Comparison of ENCODE assay signal across 21 cellular contexts in genomic region chr20:53493201-53493908, GRCh38.
DNase-seq lines count a peak whose midpoint lies in the region; ATAC-seq and TF ChIP-seq lines count a peak whose summit lies in the region.
"Had no signal": no experiment of that assay in that cellular context is flagged by ENCODE, and none has a peak within 500 bp of the region (broad histone marks: within the 10 kb centered on the region; RNA-seq: fewer than 3 reads in every experiment).

No MANE protein-coding gene starts in this region.

- CTCF ChIA-PET in Panc1 (lab: Charles Lee): interaction anchor here (0.7 kb wide), 2 partner anchors 326 to 1365 kb away, joined by 3 read pairs; no protein-coding TSS in a partner anchor

- H3K27ac ChIP-seq in Panc1 (ENCODE audit: low read length): no peak overlapping the region
- H3K27ac ChIP-seq: 22Rv1, left lung had no signal

- ATAC-seq in Panc1 (no peak), GM21737 (IDR thresholded peaks at IDR 0.05; ENCODE audit: unreplicated experiment) (no peak)
- ATAC-seq: left lung; stimulated activated effector memory CD8-positive, alpha-beta T cell treated with anti-CD3 and anti-CD28 coated beads, Interleukin-12 subunit alpha, Interleukin-12 subunit beta, amount 100 ng/mL, for 72 hours had no signal

- POLR2A ChIA-PET in Panc1 (lab: Charles Lee): no interaction called here

- H3K4me3 ChIP-seq in Panc1 (ENCODE audit: low read depth in 2 of 2, low read length in 2 of 2) (no peak overlapping the region), fibroblast of mammary gland (ENCODE audit: control insufficient read depth, low read depth, low read length) (no peak overlapping the region), skeletal muscle cell (ENCODE audit: low read depth, low read length) (no peak overlapping the region)
- H3K4me3 ChIP-seq: left lung had no signal

- in situ Hi-C loops in Panc1 (cut with HindIII; ENCODE audit: low pct_unique_long_range_greater_than_20kb, low sequenced_read_pairs): no loop called here

- no peaks in the 10 kb centered on the region; the same call in 1 of the 2 replicates for H3K27me3 ChIP-seq in Panc1 (ENCODE audit: control insufficient read depth, insufficient read depth, low read length)

- TF ChIP-seq CTCF in Panc1 (IDR thresholded peaks at IDR 0.05) (peak; percentile 8; the same call in 1 of the 2 replicates), fibroblast of mammary gland (conservative IDR thresholded peaks at IDR 0.05; ENCODE audit: control insufficient read depth, insufficient read depth, low read depth, low read length) (peak; percentile 33)

- H3K36me3 ChIP-seq in Panc1 (ENCODE audit: control insufficient read depth, insufficient read depth, low read length): no peaks in the 10 kb centered on the region
- H3K36me3 ChIP-seq: left lung had no signal

- intact Hi-C loops in Panc1 (cut with micrococcal nuclease; ENCODE audit: unreplicated experiment): no loop called here

- no TSS peak for BruUV-seq in Panc1 (replicated peaks; lab: Mats Ljungman, UMichigan)

- peak; percentile 12 for DNase-seq in DMS 273 (lab: John Stamatoyannopoulos, UW; ENCODE audit: unreplicated experiment)
- DNase-seq in DMS 273 treated with DMSO at 0.1 percent for 48 hours (lab: John Stamatoyannopoulos, UW): no peak
- no peak for DNase-seq in Panc1 (ENCODE audit: low read depth, low spot score)
- DNase-seq in fibroblast of mammary gland (ENCODE audit: low read depth): peak; percentile 59
- DNase-seq in skeletal muscle cell (ENCODE audit: low read depth): peak; percentile 3
- no peak for DNase-seq in HuH-7 (ENCODE audit: low spot score)
- no peak for DNase-seq in NCI-H146 (lab: John Stamatoyannopoulos, UW)
- DNase-seq: activated gamma-delta T cell; CD8-positive, alpha-beta memory T cell; cortex of kidney; EL; erythroblast; KG1; left lung; NCI-H1417 treated with DMSO at 0.1 percent for 48 hours; NCI-H345; SHP77; trophoblast cell had no signal

- no peaks in the 10 kb centered on the region for H3K4me1 ChIP-seq in Panc1 (ENCODE audit: control insufficient read depth, insufficient read depth, low read length)
- H3K4me1 ChIP-seq: left lung had no signal

- H3K9me3 ChIP-seq in Panc1 (ENCODE audit: control insufficient read depth, insufficient read depth, low read depth, low read length): no peaks in the 10 kb centered on the region
- H3K9me3 ChIP-seq: left lung had no signal

Comparison
In these comparisons a context has a peak if more than half of its experiments do, and no peak if none do; other contexts are left out.
1. DNase-seq: peak in DMS 273 (single experiment), fibroblast of mammary gland (single experiment) and skeletal muscle cell (single experiment); none in DMS 273 treated with DMSO at 0.1 percent for 48 hours (single experiment), Panc1 (single experiment), HuH-7 (single experiment) and NCI-H146 (single experiment).